In the genomic region with DNA sequence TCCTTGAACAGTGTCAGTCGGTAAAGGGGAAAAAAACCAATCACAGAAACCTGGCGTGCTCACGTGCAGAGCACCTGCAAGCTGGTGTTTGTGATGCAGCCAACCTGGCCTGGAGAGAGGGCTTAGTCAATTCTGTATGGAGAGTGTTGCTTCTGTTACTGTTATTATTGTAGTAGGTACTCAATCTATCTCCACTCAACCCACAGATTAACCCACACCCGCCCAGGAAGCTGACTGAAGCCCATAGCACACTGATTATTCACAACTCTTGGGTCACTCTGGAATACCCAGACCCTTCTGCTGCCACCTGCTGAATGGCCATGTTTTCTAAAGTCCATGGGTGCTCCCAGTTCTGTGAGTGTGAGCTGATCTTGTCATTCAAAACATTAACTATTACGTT, we compare ENCODE assay signal across 16 cellular contexts. TPM values are rescaled to one million over a fixed set of nuclear protein-coding genes. Genes with fewer than 3 reads are reported as not detected.
"Had no signal": no experiment of that assay in that cellular context is flagged by ENCODE, and none has a peak within 500 bp of the region (broad histone marks: within the 10 kb centered on the region; RNA-seq: fewer than 3 reads in every experiment).

No MANE protein-coding gene starts in this region.

- H3K36me3 ChIP-seq: ascending aorta, gastrocnemius medialis, tibial nerve, uterus had no signal

- ATAC-seq: activated naive CD8-positive, alpha-beta T cell treated with anti-CD3 and anti-CD28 coated beads, Interleukin-2, amount 50 U/mL, for 24 hours; effector memory CD8-positive, alpha-beta T cell; gastrocnemius medialis; left colon; mucosa of descending colon; naive thymus-derived CD4-positive, alpha-beta T cell had no signal

- H3K4me3 Mint-ChIP-seq: activated CD4-positive, alpha-beta T cell treated with anti-CD3 and anti-CD28 coated beads, Interleukin-2, amount 10 ng/mL, durations not matched to agents 7 days and 5 days; activated naive CD4-positive, alpha-beta T cell treated with anti-CD3 and anti-CD28 coated beads for 36 hours; activated naive CD8-positive, alpha-beta T cell treated with anti-CD3 and anti-CD28 coated beads, Interleukin-2, amount 50 U/mL, for 24 hours; effector memory CD8-positive, alpha-beta T cell; naive thymus-derived CD4-positive, alpha-beta T cell had no signal

- H3K27me3 ChIP-seq: ascending aorta, gastrocnemius medialis, tibial nerve, uterus had no signal

- DNase-seq: activated CD4-positive, alpha-beta T cell treated with anti-CD3 and anti-CD28 coated beads, Interleukin-2, amount 10 ng/mL, durations not matched to agents 7 days and 5 days; activated naive CD4-positive, alpha-beta T cell treated with anti-CD3 and anti-CD28 coated beads for 36 hours; activated naive CD8-positive, alpha-beta T cell treated with anti-CD3 and anti-CD28 coated beads, Interleukin-2, amount 50 U/mL, for 24 hours; dermis blood vessel endothelial cell; effector memory CD8-positive, alpha-beta T cell; gastrocnemius medialis; left colon; mucosa of descending colon; naive thymus-derived CD4-positive, alpha-beta T cell; retina; stimulated activated CD4-positive, alpha-beta T cell treated with anti-CD3 and anti-CD28 coated beads, Interleukin-2, amount 100 ng/mL, for 48 hours; stimulated activated naive CD4-positive, alpha-beta T cell; uterus had no signal

- H3K9me3 Mint-ChIP-seq: activated naive CD4-positive, alpha-beta T cell treated with anti-CD3 and anti-CD28 coated beads for 36 hours; effector memory CD8-positive, alpha-beta T cell had no signal

- H2AFZ ChIP-seq: parathyroid adenoma had no signal

- H3K27ac ChIP-seq: ascending aorta, gastrocnemius medialis, parathyroid adenoma, tibial nerve, uterus had no signal

- H3K27ac Mint-ChIP-seq: activated CD4-positive, alpha-beta T cell treated with anti-CD3 and anti-CD28 coated beads, Interleukin-2, amount 10 ng/mL, durations not matched to agents 7 days and 5 days; activated naive CD4-positive, alpha-beta T cell treated with anti-CD3 and anti-CD28 coated beads for 36 hours; activated naive CD8-positive, alpha-beta T cell treated with anti-CD3 and anti-CD28 coated beads, Interleukin-2, amount 50 U/mL, for 24 hours; effector memory CD8-positive, alpha-beta T cell; naive thymus-derived CD4-positive, alpha-beta T cell had no signal

- H3K4me3 ChIP-seq: ascending aorta, gastrocnemius medialis, mucosa of descending colon, tibial nerve, uterus had no signal

- H3K9ac ChIP-seq: parathyroid adenoma had no signal

- H3K79me2 ChIP-seq: parathyroid adenoma had no signal

- H3K4me1 ChIP-seq: ascending aorta, gastrocnemius medialis, parathyroid adenoma, tibial nerve, uterus had no signal

- H3K27me3 Mint-ChIP-seq: activated CD4-positive, alpha-beta T cell treated with anti-CD3 and anti-CD28 coated beads, Interleukin-2, amount 10 ng/mL, durations not matched to agents 7 days and 5 days; activated naive CD8-positive, alpha-beta T cell treated with anti-CD3 and anti-CD28 coated beads, Interleukin-2, amount 50 U/mL, for 24 hours; naive thymus-derived CD4-positive, alpha-beta T cell had no signal

- H3K9me3 ChIP-seq: ascending aorta, gastrocnemius medialis, mucosa of descending colon, tibial nerve, uterus had no signal

RNA-seq across cellular contexts. Expression of gene TNFRSF11A, which starts 53.9 kb away (rescaled TPM):
- polyA plus RNA-seq: naive thymus-derived CD4-positive, alpha-beta T cell had no signal
